ENCODE assay signal across 2 cellular contexts in genomic region chr2:190607657-190608357, GRCh38.
TF ChIP-seq lines count a peak whose summit lies in the region.

No MANE protein-coding gene starts in this region.

TF ChIP-seq in HepG2, 621 proteins besides CTCF, POLR2A, EP300 and RAD21:
- TF ChIP-seq REXO4 (CRISPR knock-in tag; IDR thresholded peaks at IDR 0.05; ENCODE audit: borderline replicate concordance) (no peak), FOSL2 (CRISPR knock-in tag; IDR thresholded peaks at IDR 0.05) (peak; percentile 21; the same call in 1 of the 2 replicates)
TF ChIP-seq in HepG2: peak in this region for 1.

TF ChIP-seq in WTC11, 78 proteins besides CTCF, POLR2A, EP300 and RAD21:
- TF ChIP-seq STAT6 (CRISPR knock-in tag; conservative IDR thresholded peaks at IDR 0.05; ENCODE audit: low read depth) (no peak), FOXK1 (CRISPR knock-in tag; IDR thresholded peaks at IDR 0.05) (no peak), OVOL2 (CRISPR knock-in tag; IDR thresholded peaks at IDR 0.05; ENCODE audit: borderline replicate concordance) (no peak), MXD4 (CRISPR knock-in tag; IDR thresholded peaks at IDR 0.05; ENCODE audit: borderline replicate concordance) (no peak), HMGXB4 (CRISPR knock-in tag; IDR thresholded peaks at IDR 0.05) (no peak), MLX (CRISPR knock-in tag; IDR thresholded peaks at IDR 0.05) (no peak), CREM (CRISPR knock-in tag; IDR thresholded peaks at IDR 0.05) (no peak), ZNF121 (CRISPR knock-in tag; IDR thresholded peaks at IDR 0.05) (no peak), CDX4 (CRISPR knock-in tag; IDR thresholded peaks at IDR 0.05; ENCODE audit: borderline replicate concordance) (no peak), TCF7 (CRISPR knock-in tag; IDR thresholded peaks at IDR 0.05; ENCODE audit: low read depth) (no peak), MYBL2 (CRISPR knock-in tag; IDR thresholded peaks at IDR 0.05) (no peak), ZNF138 (CRISPR knock-in tag; conservative IDR thresholded peaks at IDR 0.05) (no peak), SMAD4 (CRISPR knock-in tag; IDR thresholded peaks at IDR 0.05) (no peak), TEAD1 (CRISPR knock-in tag; IDR thresholded peaks at IDR 0.05) (no peak)
- TF ChIP-seq, protein P1, sequence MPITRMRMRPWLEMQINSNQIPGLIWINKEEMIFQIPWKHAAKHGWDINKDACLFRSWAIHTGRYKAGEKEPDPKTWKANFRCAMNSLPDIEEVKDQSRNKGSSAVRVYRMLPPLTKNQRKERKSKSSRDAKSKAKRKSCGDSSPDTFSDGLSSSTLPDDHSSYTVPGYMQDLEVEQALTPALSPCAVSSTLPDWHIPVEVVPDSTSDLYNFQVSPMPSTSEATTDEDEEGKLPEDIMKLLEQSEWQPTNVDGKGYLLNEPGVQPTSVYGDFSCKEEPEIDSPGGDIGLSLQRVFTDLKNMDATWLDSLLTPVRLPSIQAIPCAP (CRISPR knock-in tag; IDR thresholded peaks at IDR 0.05) = no peak
- TF ChIP-seq, protein P2, sequence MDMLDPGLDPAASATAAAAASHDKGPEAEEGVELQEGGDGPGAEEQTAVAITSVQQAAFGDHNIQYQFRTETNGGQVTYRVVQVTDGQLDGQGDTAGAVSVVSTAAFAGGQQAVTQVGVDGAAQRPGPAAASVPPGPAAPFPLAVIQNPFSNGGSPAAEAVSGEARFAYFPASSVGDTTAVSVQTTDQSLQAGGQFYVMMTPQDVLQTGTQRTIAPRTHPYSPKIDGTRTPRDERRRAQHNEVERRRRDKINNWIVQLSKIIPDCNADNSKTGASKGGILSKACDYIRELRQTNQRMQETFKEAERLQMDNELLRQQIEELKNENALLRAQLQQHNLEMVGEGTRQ (CRISPR knock-in tag; IDR thresholded peaks at IDR 0.05) = no peak
- TF ChIP-seq, protein P3, sequence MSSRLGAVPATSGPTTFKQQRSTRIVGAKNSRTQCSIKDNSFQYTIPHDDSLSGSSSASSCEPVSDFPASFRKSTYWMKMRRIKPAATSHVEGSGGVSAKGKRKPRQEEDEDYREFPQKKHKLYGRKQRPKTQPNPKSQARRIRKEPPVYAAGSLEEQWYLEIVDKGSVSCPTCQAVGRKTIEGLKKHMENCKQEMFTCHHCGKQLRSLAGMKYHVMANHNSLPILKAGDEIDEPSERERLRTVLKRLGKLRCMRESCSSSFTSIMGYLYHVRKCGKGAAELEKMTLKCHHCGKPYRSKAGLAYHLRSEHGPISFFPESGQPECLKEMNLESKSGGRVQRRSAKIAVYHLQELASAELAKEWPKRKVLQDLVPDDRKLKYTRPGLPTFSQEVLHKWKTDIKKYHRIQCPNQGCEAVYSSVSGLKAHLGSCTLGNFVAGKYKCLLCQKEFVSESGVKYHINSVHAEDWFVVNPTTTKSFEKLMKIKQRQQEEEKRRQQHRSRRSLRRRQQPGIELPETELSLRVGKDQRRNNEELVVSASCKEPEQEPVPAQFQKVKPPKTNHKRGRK (CRISPR knock-in tag; IDR thresholded peaks at IDR 0.05; ENCODE audit: borderline replicate concordance) = no peak
- TF ChIP-seq, protein P4, sequence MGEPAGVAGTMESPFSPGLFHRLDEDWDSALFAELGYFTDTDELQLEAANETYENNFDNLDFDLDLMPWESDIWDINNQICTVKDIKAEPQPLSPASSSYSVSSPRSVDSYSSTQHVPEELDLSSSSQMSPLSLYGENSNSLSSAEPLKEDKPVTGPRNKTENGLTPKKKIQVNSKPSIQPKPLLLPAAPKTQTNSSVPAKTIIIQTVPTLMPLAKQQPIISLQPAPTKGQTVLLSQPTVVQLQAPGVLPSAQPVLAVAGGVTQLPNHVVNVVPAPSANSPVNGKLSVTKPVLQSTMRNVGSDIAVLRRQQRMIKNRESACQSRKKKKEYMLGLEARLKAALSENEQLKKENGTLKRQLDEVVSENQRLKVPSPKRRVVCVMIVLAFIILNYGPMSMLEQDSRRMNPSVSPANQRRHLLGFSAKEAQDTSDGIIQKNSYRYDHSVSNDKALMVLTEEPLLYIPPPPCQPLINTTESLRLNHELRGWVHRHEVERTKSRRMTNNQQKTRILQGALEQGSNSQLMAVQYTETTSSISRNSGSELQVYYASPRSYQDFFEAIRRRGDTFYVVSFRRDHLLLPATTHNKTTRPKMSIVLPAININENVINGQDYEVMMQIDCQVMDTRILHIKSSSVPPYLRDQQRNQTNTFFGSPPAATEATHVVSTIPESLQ (CRISPR knock-in tag; IDR thresholded peaks at IDR 0.05) = no peak
- TF ChIP-seq, protein P5, sequence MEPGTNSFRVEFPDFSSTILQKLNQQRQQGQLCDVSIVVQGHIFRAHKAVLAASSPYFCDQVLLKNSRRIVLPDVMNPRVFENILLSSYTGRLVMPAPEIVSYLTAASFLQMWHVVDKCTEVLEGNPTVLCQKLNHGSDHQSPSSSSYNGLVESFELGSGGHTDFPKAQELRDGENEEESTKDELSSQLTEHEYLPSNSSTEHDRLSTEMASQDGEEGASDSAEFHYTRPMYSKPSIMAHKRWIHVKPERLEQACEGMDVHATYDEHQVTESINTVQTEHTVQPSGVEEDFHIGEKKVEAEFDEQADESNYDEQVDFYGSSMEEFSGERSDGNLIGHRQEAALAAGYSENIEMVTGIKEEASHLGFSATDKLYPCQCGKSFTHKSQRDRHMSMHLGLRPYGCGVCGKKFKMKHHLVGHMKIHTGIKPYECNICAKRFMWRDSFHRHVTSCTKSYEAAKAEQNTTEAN (CRISPR knock-in tag; IDR thresholded peaks at IDR 0.05) = no peak
